In the genomic region with DNA sequence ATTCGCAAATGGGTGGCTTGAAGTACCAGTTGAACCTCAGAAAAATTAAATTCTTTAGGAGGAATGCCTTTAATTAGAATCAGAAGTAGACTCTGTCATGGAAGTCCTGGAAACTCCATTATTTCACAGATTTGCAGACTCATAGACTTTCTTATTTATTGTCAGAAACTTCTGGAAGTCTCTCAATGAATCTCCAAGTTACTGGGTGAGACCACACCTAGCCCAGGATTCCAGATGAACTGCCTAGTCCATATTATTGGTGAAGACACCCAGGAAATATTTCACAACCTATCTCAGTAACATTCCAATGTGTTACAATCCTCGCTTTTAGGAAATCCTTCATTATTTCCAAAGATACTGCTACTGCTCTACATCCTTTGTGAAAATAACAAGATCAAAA, we compare ENCODE assay signal across 27 cellular contexts. TPM values are rescaled to one million over a fixed set of nuclear protein-coding genes. Genes with fewer than 3 reads are reported as not detected.
DNase-seq lines count a peak whose midpoint lies in the region; ATAC-seq and TF ChIP-seq lines count a peak whose summit lies in the region.
"Had no signal": no experiment of that assay in that cellular context is flagged by ENCODE, and none has a peak within 500 bp of the region (broad histone marks: within the 10 kb centered on the region; RNA-seq: fewer than 3 reads in every experiment).

No MANE protein-coding gene starts in this region.

- no peak overlapping the region for H2AK5ac ChIP-seq in mesenchymal stem cell (ENCODE audit: low read length, severe bottlenecking)

- H2AFZ ChIP-seq in mesenchymal stem cell (ENCODE audit: low read depth, low read length) = no peak overlapping the region
- H2AFZ ChIP-seq: hepatocyte had no signal

- H4K91ac ChIP-seq in mesenchymal stem cell (ENCODE audit: low read length) = no peak overlapping the region

- H3K4me3 ChIP-seq in AG10803 (ENCODE audit: low read length) (no peak overlapping the region), mesenchymal stem cell (ENCODE audit: insufficient read depth in 1 of 2, low read depth in 1 of 2, low read length in 2 of 2) (no peak overlapping the region)
- H3K4me3 ChIP-seq: body of pancreas, gastrocnemius medialis, hepatocyte, psoas muscle, thyroid gland had no signal

- no peak overlapping the region for H2BK120ac ChIP-seq in mesenchymal stem cell (ENCODE audit: low read depth, low read length)

- H3K27ac ChIP-seq in mesenchymal stem cell (ENCODE audit: low read length, poor library complexity, severe bottlenecking) (no peak overlapping the region), caudate nucleus (ENCODE audit: low read depth, low read length) (no peak overlapping the region)
- H3K27ac ChIP-seq: body of pancreas, gastrocnemius medialis, hepatocyte, HL-60, neutrophil, psoas muscle, thyroid gland had no signal

- ATAC-seq in HG03108 (IDR thresholded peaks at IDR 0.05; ENCODE audit: unreplicated experiment) = no peak
- ATAC-seq: activated CD4-positive, alpha-beta T cell treated with anti-CD3 and anti-CD28 coated beads for 36 hours; activated naive CD8-positive, alpha-beta T cell treated with anti-CD3 and anti-CD28 coated beads, Interleukin-2, amount 50 U/mL, for 24 hours; body of pancreas; gastrocnemius medialis; psoas muscle; stimulated activated naive CD8-positive, alpha-beta T cell treated with anti-CD3 and anti-CD28 coated beads, Interleukin-15, Interleukin-2, amounts not matched to agents 100 U/mL and 50 U/mL, for 24 hours had no signal

- H3K79me1 ChIP-seq in mesenchymal stem cell (replicated peaks; ENCODE audit: low read length, poor library complexity, severe bottlenecking) = no peaks in the 10 kb centered on the region

- H3K27me3 ChIP-seq in mesenchymal stem cell (ENCODE audit: control insufficient read depth in 1 of 2, insufficient read depth in 1 of 2, low read length in 2 of 2) = no peaks in the 10 kb centered on the region
- H3K27me3 ChIP-seq: body of pancreas, hepatocyte, thyroid gland had no signal

- H3K4ac ChIP-seq in mesenchymal stem cell (ENCODE audit: low read depth in 1 of 2, low read length in 2 of 2) = no peak overlapping the region

- no peaks in the 10 kb centered on the region for H3K27me3 Mint-ChIP-seq in chondrocyte (ENCODE audit: low read depth)
- H3K27me3 Mint-ChIP-seq in nephron progenitor cell (ENCODE audit: low read depth, poor library complexity) = peaks cover 14% of the 10 kb centered on the region

- no peaks in the 10 kb centered on the region for H3K36me3 ChIP-seq in mesenchymal stem cell (ENCODE audit: control insufficient read depth in 1 of 2, insufficient read depth in 2 of 2, low read depth in 1 of 2, low read length in 2 of 2)
- H3K36me3 ChIP-seq: gastrocnemius medialis, neutrophil, thyroid gland had no signal

- H3K4me3 Mint-ChIP-seq in chondrocyte (ENCODE audit: unreplicated experiment) = no peak overlapping the region
- H3K4me3 Mint-ChIP-seq in nephron progenitor cell = no peak overlapping the region
- H3K4me3 Mint-ChIP-seq: activated CD4-positive, alpha-beta T cell treated with anti-CD3 and anti-CD28 coated beads for 36 hours; activated naive CD8-positive, alpha-beta T cell treated with anti-CD3 and anti-CD28 coated beads, Interleukin-2, amount 50 U/mL, for 24 hours; memory B cell had no signal

- TF ChIP-seq CTCF in AG10803 (conservative IDR thresholded peaks at IDR 0.05; ENCODE audit: low read length) (no peak), chondrocyte (IDR thresholded peaks at IDR 0.05) (no peak), nephron progenitor cell (IDR thresholded peaks at IDR 0.05) (no peak)

- H2BK15ac ChIP-seq in mesenchymal stem cell (ENCODE audit: low read depth, poor library complexity, severe bottlenecking) = no peak overlapping the region

- H2BK12ac ChIP-seq in mesenchymal stem cell (ENCODE audit: low read length in 2 of 2) = no peak overlapping the region

- H3K4me1 ChIP-seq in mesenchymal stem cell (ENCODE audit: control insufficient read depth, insufficient read depth, low read depth, low read length) = peaks cover 2% of the 10 kb centered on the region
- H3K4me1 ChIP-seq: gastrocnemius medialis, psoas muscle had no signal

- H3K18ac ChIP-seq in mesenchymal stem cell (ENCODE audit: low read depth in 1 of 2, low read length in 2 of 2) = no peak overlapping the region

- no peak overlapping the region for H4K8ac ChIP-seq in mesenchymal stem cell (ENCODE audit: low read length)

- H3K4me2 ChIP-seq in mesenchymal stem cell (ENCODE audit: low read length, poor library complexity, severe bottlenecking) = no peak overlapping the region
- H3K4me2 ChIP-seq: hepatocyte had no signal

- H3K23ac ChIP-seq in mesenchymal stem cell (ENCODE audit: low read length in 2 of 2) = no peak overlapping the region

- H3K36me3 Mint-ChIP-seq in chondrocyte (ENCODE audit: low read depth) (no peaks in the 10 kb centered on the region), nephron progenitor cell (ENCODE audit: low read depth) (peaks cover 4% of the 10 kb centered on the region)
- H3K36me3 Mint-ChIP-seq: memory B cell had no signal

- DNase-seq in AG10803 (ENCODE audit: low read depth) (peak; percentile 96), NCI-H226 (peak; percentile 26), chondrocyte (ENCODE audit: low spot score) (no peak), mesenchymal stem cell (peak; percentile 60), nephron progenitor cell (no peak), caudate nucleus (lab: John Stamatoyannopoulos, UW) (no peak), HUDEP-2 (lab: John Stamatoyannopoulos, UW; ENCODE audit: unreplicated experiment in 76 of 76) (no peak)
- DNase-seq: activated CD4-positive, alpha-beta T cell treated with anti-CD3 and anti-CD28 coated beads for 36 hours; activated effector memory CD4-positive, alpha-beta T cell treated with Interleukin-2 at 50 U/mL for 16 hours; activated naive CD8-positive, alpha-beta T cell treated with anti-CD3 and anti-CD28 coated beads, Interleukin-2, amount 50 U/mL, for 24 hours; body of pancreas; gastrocnemius medialis; GDM1; Kasumi-1; left cardiac atrium; MV-4-11; NCI-H1694 treated with DMSO at 0.1 percent for 48 hours; NCI-H510A; psoas muscle; stimulated activated naive CD8-positive, alpha-beta T cell treated with anti-CD3 and anti-CD28 coated beads, Interleukin-15, Interleukin-2, amounts not matched to agents 100 U/mL and 50 U/mL, for 24 hours; T-helper 2 cell; thyroid gland had no signal

- no peak overlapping the region for H2BK5ac ChIP-seq in mesenchymal stem cell (ENCODE audit: low read depth, low read length, poor library complexity, severe bottlenecking)

- peak overlapping the region; percentile 77 for H3K9ac ChIP-seq in mesenchymal stem cell (ENCODE audit: low read length)

- H3K27ac Mint-ChIP-seq in chondrocyte (ENCODE audit: unreplicated experiment) = peak overlapping the region; percentile 72
- no peak overlapping the region for H3K27ac Mint-ChIP-seq in nephron progenitor cell
- H3K27ac Mint-ChIP-seq: activated CD4-positive, alpha-beta T cell treated with anti-CD3 and anti-CD28 coated beads for 36 hours; activated naive CD8-positive, alpha-beta T cell treated with anti-CD3 and anti-CD28 coated beads, Interleukin-2, amount 50 U/mL, for 24 hours; memory B cell had no signal

- peaks cover 25% of the 10 kb centered on the region for H3K4me1 Mint-ChIP-seq in chondrocyte (ENCODE audit: low read depth)
- peaks cover 12% of the 10 kb centered on the region for H3K4me1 Mint-ChIP-seq in nephron progenitor cell
- H3K4me1 Mint-ChIP-seq: activated CD4-positive, alpha-beta T cell treated with anti-CD3 and anti-CD28 coated beads for 36 hours; activated naive CD8-positive, alpha-beta T cell treated with anti-CD3 and anti-CD28 coated beads, Interleukin-2, amount 50 U/mL, for 24 hours; memory B cell had no signal

- 80% methylated on average over 1 of the region's 2 CpGs for WGBS in mesenchymal stem cell

- H3K14ac ChIP-seq in mesenchymal stem cell (ENCODE audit: low read length in 2 of 2) = no peak overlapping the region

- no peaks in the 10 kb centered on the region for H3K9me3 ChIP-seq in mesenchymal stem cell (ENCODE audit: control insufficient read depth, low read length)
- H3K9me3 ChIP-seq: body of pancreas, gastrocnemius medialis, neutrophil, psoas muscle, thyroid gland had no signal

- H3K9me3 Mint-ChIP-seq in chondrocyte (ENCODE audit: low read depth) = no peaks in the 10 kb centered on the region
- H3K9me3 Mint-ChIP-seq in nephron progenitor cell = peaks cover 3% of the 10 kb centered on the region
- H3K9me3 Mint-ChIP-seq: activated naive CD8-positive, alpha-beta T cell treated with anti-CD3 and anti-CD28 coated beads, Interleukin-2, amount 50 U/mL, for 24 hours; memory B cell had no signal

RNA-seq across cellular contexts. Expression of a gene that starts 6.5 kb away (rescaled TPM):
- 1,967 to 2,361 TPM (median 2,311 TPM) in 3 replicates for total RNA-seq in chondrocyte
- polyA plus RNA-seq in mesenchymal stem cell (2013, experiment 1 of 2) = 229 TPM
- polyA plus RNA-seq in mesenchymal stem cell (2013, experiment 2 of 2) = 221 TPM

Comparison
In these comparisons a context has a peak if more than half of its experiments do, and no peak if none do; other contexts are left out.
1. DNase-seq: peak in AG10803 (single experiment), NCI-H226 (single experiment) and mesenchymal stem cell (single experiment); none in chondrocyte (single experiment), nephron progenitor cell (single experiment), caudate nucleus (0 of 61) and HUDEP-2 (0 of 76).